Comparison of ENCODE assay signal across 8 cellular contexts in genomic region chr6:154733610-154734379, GRCh38. TPM values are rescaled to one million over a fixed set of nuclear protein-coding genes. Genes with fewer than 3 reads are reported as not detected.
DNase-seq lines count a peak whose midpoint lies in the region; ATAC-seq and TF ChIP-seq lines count a peak whose summit lies in the region.

No MANE protein-coding gene starts in this region.

- H4K20me1 ChIP-seq in SK-N-SH (ENCODE audit: insufficient read depth): peaks cover 47% of the 10 kb centered on the region

- H3K9me3 ChIP-seq in SK-N-SH: no peaks in the 10 kb centered on the region

- no peaks in the 10 kb centered on the region for H3K9me3 Mint-ChIP-seq in activated naive CD4-positive, alpha-beta T cell treated with anti-CD3 and anti-CD28 coated beads, Interleukin-2, amount 50 U/mL, for 72 hours

- H3K4me1 ChIP-seq in SK-N-SH (ENCODE audit: control insufficient read depth in 1 of 2, insufficient read depth in 2 of 2, low read depth in 1 of 2, low read length in 1 of 2): peaks cover 6 to 18% of the 10 kb centered on the region in 2 experiments; a peak in 3 of 4 replicates

- peak overlapping the region; percentile 93 for H3K4me3 ChIP-seq in GM08714 (ENCODE audit: low read length)
- peak overlapping the region; percentile 76 to 80 for H3K4me3 ChIP-seq in SK-N-SH (ENCODE audit: low read depth in 2 of 2, low read length in 1 of 2)

- peaks cover 48% of the 10 kb centered on the region for H3K79me2 ChIP-seq in SK-N-SH (ENCODE audit: insufficient read depth)

- H3K36me3 ChIP-seq in SK-N-SH (replicated peaks in 1 of 2; ENCODE audit: control insufficient read depth in 1 of 2, insufficient read depth in 2 of 2, low read length in 1 of 2): peaks cover 4 to 5% of the 10 kb centered on the region in 2 experiments

- H2AFZ ChIP-seq in SK-N-SH (ENCODE audit: low read depth): 0 out of 2 replicates have a peak overlapping the region, but pooled peaks have one; percentile 51

- 4% methylated on average over 13 of the region's 73 CpGs for WGBS in SK-N-SH (ENCODE audit: low lambda C conversion rate)

- peaks cover 6 to 17% of the 10 kb centered on the region in 2 donors for H3K36me3 Mint-ChIP-seq in activated naive CD4-positive, alpha-beta T cell treated with anti-CD3 and anti-CD28 coated beads, Interleukin-2, amount 50 U/mL, for 72 hours

- no peak for TF ChIP-seq CTCF in SK-N-SH (IDR thresholded peaks at IDR 0.05)

- no peak for TF ChIP-seq RAD21 in SK-N-SH (IDR thresholded peaks at IDR 0.05; ENCODE audit: low read length)

- DNase-seq in NCI-H1092 (lab: John Stamatoyannopoulos, UW): peak; percentile 89
- peak; percentile 97 for DNase-seq in SK-N-SH
- peak; percentile 90 to 91 for DNase-seq in activated naive CD4-positive, alpha-beta T cell treated with anti-CD3 and anti-CD28 coated beads, Interleukin-2, amount 50 U/mL, for 72 hours (ENCODE audit: low spot score in 2 of 2)
- peak; percentile 98 for DNase-seq in glomerular visceral epithelial cell (ENCODE audit: extremely low spot score)
- DNase-seq in occipital lobe (lab: John Stamatoyannopoulos, UW): peak; percentile 95

- H3K27ac ChIP-seq in SK-N-SH (ENCODE audit: low read depth in 2 of 2, low read length in 1 of 2) (peak overlapping the region; percentile 95 to 96), temporal lobe (ENCODE audit: low read depth, low read length) (peak overlapping the region; percentile 92)

- H3K27ac Mint-ChIP-seq in activated naive CD4-positive, alpha-beta T cell treated with anti-CD3 and anti-CD28 coated beads, Interleukin-2, amount 50 U/mL, for 72 hours: peak overlapping the region; percentile 95 to 97

- ATAC-seq in HG02610 (IDR thresholded peaks at IDR 0.05; ENCODE audit: unreplicated experiment): peak; percentile 78
- peak; percentile 88 to 91 for ATAC-seq in activated naive CD4-positive, alpha-beta T cell treated with anti-CD3 and anti-CD28 coated beads, Interleukin-2, amount 50 U/mL, for 72 hours

- peak overlapping the region; percentile 91 for H3K4me2 ChIP-seq in SK-N-SH

- no peaks in the 10 kb centered on the region for H3K27me3 ChIP-seq in SK-N-SH (ENCODE audit: insufficient read depth)

- no peaks in the 10 kb centered on the region for H3K9me2 ChIP-seq in SK-N-SH

- TF ChIP-seq EP300 in SK-N-SH (IDR thresholded peaks at IDR 0.05; ENCODE audit: borderline replicate concordance in 1 of 2, low read depth in 1 of 2, low read length in 1 of 2): peak in 1 of 2 experiments; percentile 12; a peak in 1 of 4 replicates

- POLR2A ChIA-PET in SK-N-SH (lab: Yijun Ruan, JAX): no interaction called here

- peaks cover 14% of the 10 kb centered on the region for H3F3A ChIP-seq in SK-N-SH (replicated peaks; ENCODE audit: insufficient read depth)

- H3K9ac ChIP-seq in SK-N-SH: peak overlapping the region; percentile 99

- CTCF ChIA-PET in SK-N-SH (lab: Yijun Ruan, JAX): interaction anchor here (0.6 to 1.1 kb wide), 3 partner anchors 42 to 242 kb away, joined by 3 read pairs; no protein-coding TSS in a partner anchor

TF ChIP-seq in SK-N-SH, 30 proteins besides CTCF, POLR2A, EP300 and RAD21:
- peak; percentile 67 for TF ChIP-seq MXI1 (IDR thresholded peaks at IDR 0.05; ENCODE audit: low read depth, low read length)
- TF ChIP-seq ELF1 (IDR thresholded peaks at IDR 0.05): peak; percentile 46; the same call in 1 of the 2 replicates
- peak; percentile 92 for TF ChIP-seq CHD2 (IDR thresholded peaks at IDR 0.05; ENCODE audit: low read length, partially characterized antibody)
- no peak for TF ChIP-seq RXRA (IDR thresholded peaks at IDR 0.05; ENCODE audit: borderline replicate concordance, low read depth)
- TF ChIP-seq EZH2phosphoT487 (IDR thresholded peaks at IDR 0.05; ENCODE audit: borderline replicate concordance, low read depth): no peak
- peak; percentile 79 for TF ChIP-seq GABPA (IDR thresholded peaks at IDR 0.05; ENCODE audit: low read depth)
- peak; percentile 41; the same call in 1 of the 2 replicates for TF ChIP-seq YY1 (IDR thresholded peaks at IDR 0.05; ENCODE audit: low read depth)
- TF ChIP-seq MAX (IDR thresholded peaks at IDR 0.05; ENCODE audit: low read depth): peak; percentile 72
- no peak for TF ChIP-seq NFIC (IDR thresholded peaks at IDR 0.05; ENCODE audit: borderline replicate concordance)
- TF ChIP-seq TAF1 (IDR thresholded peaks at IDR 0.05; ENCODE audit: borderline replicate concordance, low read depth, low read length): peak; percentile 83
- TF ChIP-seq, protein P1, sequence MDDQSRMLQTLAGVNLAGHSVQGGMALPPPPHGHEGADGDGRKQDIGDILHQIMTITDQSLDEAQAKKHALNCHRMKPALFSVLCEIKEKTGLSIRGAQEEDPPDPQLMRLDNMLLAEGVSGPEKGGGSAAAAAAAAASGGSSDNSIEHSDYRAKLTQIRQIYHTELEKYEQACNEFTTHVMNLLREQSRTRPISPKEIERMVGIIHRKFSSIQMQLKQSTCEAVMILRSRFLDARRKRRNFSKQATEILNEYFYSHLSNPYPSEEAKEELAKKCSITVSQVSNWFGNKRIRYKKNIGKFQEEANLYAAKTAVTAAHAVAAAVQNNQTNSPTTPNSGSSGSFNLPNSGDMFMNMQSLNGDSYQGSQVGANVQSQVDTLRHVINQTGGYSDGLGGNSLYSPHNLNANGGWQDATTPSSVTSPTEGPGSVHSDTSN (IDR thresholded peaks at IDR 0.05): peak; percentile 43
- 0 out of 2 replicates have a peak, but pooled peaks have one; percentile 9 for TF ChIP-seq FOXJ3 (CRISPR knock-in tag; IDR thresholded peaks at IDR 0.05)
- no peak for TF ChIP-seq SMC3 (IDR thresholded peaks at IDR 0.05; ENCODE audit: low read depth, low read length)
- TF ChIP-seq POLR2AphosphoS5 (IDR thresholded peaks at IDR 0.05; ENCODE audit: low read depth, low read length): peak; percentile 96
- TF ChIP-seq FOXM1 (IDR thresholded peaks at IDR 0.05; ENCODE audit: low read depth): no peak
- TF ChIP-seq IRF3 (IDR thresholded peaks at IDR 0.05; ENCODE audit: low read depth, low read length): peak; percentile 16; the same call in 1 of the 2 replicates
TF ChIP-seq in SK-N-SH: peak in this region for 11.

RNA-seq across cellular contexts. Expression of gene SCAF8, which starts 0.6 kb away (rescaled TPM):
- polyA plus RNA-seq in SK-N-SH (2012; rRNA removed): 11.0 and 12.4 TPM in 2 replicates
- 11.9 and 13.2 TPM in 2 replicates for polyA plus RNA-seq in SK-N-SH (2012; cell fraction: cytosol; rRNA removed)
- 12.2 and 20.8 TPM in 2 replicates for polyA plus RNA-seq in SK-N-SH (2012; cell fraction: nucleus; rRNA removed)
- total RNA-seq in activated naive CD4-positive, alpha-beta T cell treated with anti-CD3 and anti-CD28 coated beads, Interleukin-2, amount 50 U/mL, for 72 hours: 10 to 100 TPM; 25.4 to 28.2 TPM
- total RNA-seq in occipital lobe (106 TPM), temporal lobe (63.9 TPM)

Comparison
In these comparisons a context has a peak if more than half of its experiments do, and no peak if none do; other contexts are left out.
1. Peak in every context shown above with its lines: DNase-seq, ATAC-seq, H3K4me3 ChIP-seq and H3K27ac ChIP-seq.